In the genomic region with DNA sequence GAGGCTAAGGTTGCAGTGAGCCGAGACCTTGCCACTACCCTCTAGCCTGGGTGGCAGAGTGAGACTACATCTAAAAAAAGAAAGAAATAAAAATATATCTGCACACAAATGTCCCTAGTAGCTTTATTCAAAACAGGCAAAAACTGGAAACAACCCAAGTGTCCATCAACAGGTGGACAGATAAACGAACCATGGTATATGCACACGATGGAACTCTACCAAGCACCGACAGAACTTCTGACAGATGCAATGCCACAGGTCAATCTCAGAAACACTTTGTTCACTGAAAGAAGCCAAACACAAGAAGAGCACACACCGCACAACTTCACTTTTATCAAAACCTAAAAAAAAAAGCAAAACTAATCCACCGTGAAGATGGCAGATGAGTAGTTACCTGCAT, we compare ENCODE assay signal across 17 cellular contexts. TPM values are rescaled to one million over a fixed set of nuclear protein-coding genes. Genes with fewer than 3 reads are reported as not detected.
DNase-seq lines count a peak whose midpoint lies in the region; ATAC-seq and TF ChIP-seq lines count a peak whose summit lies in the region.
"Had no signal": no experiment of that assay in that cellular context is flagged by ENCODE, and none has a peak within 500 bp of the region (broad histone marks: within the 10 kb centered on the region; RNA-seq: fewer than 3 reads in every experiment).

No MANE protein-coding gene starts in this region.

- no peak overlapping the region for H3K27ac ChIP-seq in mesendoderm (ENCODE audit: low read depth, low read length)
- H3K27ac ChIP-seq: BLaER1 had no signal

- H2AK5ac ChIP-seq in mesendoderm (ENCODE audit: low read length): no peak overlapping the region

- no peak overlapping the region for H4K5ac ChIP-seq in mesendoderm (ENCODE audit: low read length)

- no peak overlapping the region for H3K4me3 Mint-ChIP-seq in WTC11
- no peak overlapping the region for H3K4me3 Mint-ChIP-seq in type B pancreatic cell
- H3K4me3 Mint-ChIP-seq: CD14-positive monocyte; CD4-positive, alpha-beta memory T cell had no signal

- H3K9me3 Mint-ChIP-seq in WTC11 (no peaks in the 10 kb centered on the region), type B pancreatic cell (no peaks in the 10 kb centered on the region)
- H3K9me3 Mint-ChIP-seq: CD14-positive monocyte; CD4-positive, alpha-beta memory T cell had no signal

- H2BK5ac ChIP-seq in mesendoderm (ENCODE audit: low read length): no peak overlapping the region

- ATAC-seq in left ventricle myocardium superior (peak; percentile 48), WTC11 (no peak)
- ATAC-seq: HCT116 had no signal

- H3K36me3 Mint-ChIP-seq in WTC11: peaks cover 8% of the 10 kb centered on the region
- H3K36me3 Mint-ChIP-seq in type B pancreatic cell: peaks cover 11% of the 10 kb centered on the region

- DNase-seq in left ventricle myocardium superior (no peak), cardiac septum (ENCODE audit: low spot score) (no peak), WTC11 (ENCODE audit: low spot score) (no peak), mesendoderm (no peak), COLO668 (lab: John Stamatoyannopoulos, UW; ENCODE audit: unreplicated experiment) (no peak), SHP77 treated with DMSO at 0.1 percent for 48 hours (lab: John Stamatoyannopoulos, UW) (no peak), type B pancreatic cell (ENCODE audit: extremely low spot score, unreplicated experiment) (no peak)
- DNase-seq: 8988T; Calu3; CD4-positive, alpha-beta memory T cell; DMS79 treated with DMSO at 0.1 percent for 48 hours; GF-D8; GOT3; H7 had no signal

- H3K4me1 Mint-ChIP-seq in WTC11 (peaks cover 63% of the 10 kb centered on the region), type B pancreatic cell (ENCODE audit: unreplicated experiment) (peaks cover 25% of the 10 kb centered on the region)
- H3K4me1 Mint-ChIP-seq: CD14-positive monocyte had no signal

- H3K27me3 Mint-ChIP-seq in WTC11 (ENCODE audit: low read depth) (no peaks in the 10 kb centered on the region), type B pancreatic cell (no peaks in the 10 kb centered on the region)
- H3K27me3 Mint-ChIP-seq: CD4-positive, alpha-beta memory T cell had no signal

- no peaks in the 10 kb centered on the region for H3K36me3 ChIP-seq in mesendoderm (ENCODE audit: control insufficient read depth, insufficient read depth, low read length)

- H3K9ac ChIP-seq in mesendoderm (ENCODE audit: low read length): no peak overlapping the region

- H2BK15ac ChIP-seq in mesendoderm (replicated peaks; ENCODE audit: low read depth): no peak overlapping the region

- H3K56ac ChIP-seq in mesendoderm (ENCODE audit: low read length): no peak overlapping the region

- CTCF ChIA-PET in WTC11 (lab: Charles Lee): interaction anchor here (1.2 kb wide), 1 partner anchor 13 kb away, joined by 4 read pairs; no protein-coding TSS in a partner anchor

- no peak overlapping the region for H2BK120ac ChIP-seq in mesendoderm (ENCODE audit: low read depth, low read length)

- no peak overlapping the region for H3K18ac ChIP-seq in mesendoderm (ENCODE audit: low read length)

- POLR2A ChIA-PET in WTC11 (lab: Charles Lee): no interaction called here

- peaks cover 3% of the 10 kb centered on the region for H3K4me1 ChIP-seq in mesendoderm (ENCODE audit: control insufficient read depth, low read depth, low read length)

- no CpG with 5 or more reads among the region's 6 CpGs for WGBS in mesendoderm (ENCODE audit: extremely low coverage, insufficient coverage, low lambda C conversion rate)

- peak overlapping the region; percentile 66; the same call in 1 of the 2 replicates for H3K27ac Mint-ChIP-seq in WTC11
- H3K27ac Mint-ChIP-seq in type B pancreatic cell: no peak overlapping the region
- H3K27ac Mint-ChIP-seq: CD14-positive monocyte had no signal

- peaks cover 56% of the 10 kb centered on the region for H3K79me2 ChIP-seq in mesendoderm (ENCODE audit: control insufficient read depth, insufficient read depth, low read length)

- H4K8ac ChIP-seq in mesendoderm (ENCODE audit: low read depth, low read length): no peak overlapping the region

- no peak overlapping the region for H3K4me2 ChIP-seq in mesendoderm (ENCODE audit: low read length)
- H3K4me2 ChIP-seq: BLaER1 had no signal

- TF ChIP-seq CTCF in WTC11 (IDR thresholded peaks at IDR 0.05) (no peak), type B pancreatic cell (conservative IDR thresholded peaks at IDR 0.05) (no peak)

- H3K27me3 ChIP-seq in mesendoderm (ENCODE audit: insufficient read depth, low read length, poor library complexity): no peaks in the 10 kb centered on the region
- H3K27me3 ChIP-seq: BLaER1 had no signal

- intact Hi-C loops in left ventricle myocardium superior (cut with micrococcal nuclease) (no loop called here), cardiac septum (cut with DNase I) (no loop called here)

- H3K4me3 ChIP-seq in mesendoderm (ENCODE audit: low read length): no peak overlapping the region
- H3K4me3 ChIP-seq: BLaER1 had no signal

- peak overlapping the region; percentile 49 for H3K23ac ChIP-seq in mesendoderm (ENCODE audit: low read length)

- peaks cover 26% of the 10 kb centered on the region for H3K79me1 ChIP-seq in mesendoderm (ENCODE audit: low read length)

- no peak overlapping the region for H3K4ac ChIP-seq in mesendoderm (ENCODE audit: low read depth, low read length)

TF ChIP-seq in WTC11, 78 proteins besides CTCF, POLR2A, EP300 and RAD21:
- no peak for TF ChIP-seq JUN (CRISPR knock-in tag; IDR thresholded peaks at IDR 0.05)
- TF ChIP-seq, protein P1, sequence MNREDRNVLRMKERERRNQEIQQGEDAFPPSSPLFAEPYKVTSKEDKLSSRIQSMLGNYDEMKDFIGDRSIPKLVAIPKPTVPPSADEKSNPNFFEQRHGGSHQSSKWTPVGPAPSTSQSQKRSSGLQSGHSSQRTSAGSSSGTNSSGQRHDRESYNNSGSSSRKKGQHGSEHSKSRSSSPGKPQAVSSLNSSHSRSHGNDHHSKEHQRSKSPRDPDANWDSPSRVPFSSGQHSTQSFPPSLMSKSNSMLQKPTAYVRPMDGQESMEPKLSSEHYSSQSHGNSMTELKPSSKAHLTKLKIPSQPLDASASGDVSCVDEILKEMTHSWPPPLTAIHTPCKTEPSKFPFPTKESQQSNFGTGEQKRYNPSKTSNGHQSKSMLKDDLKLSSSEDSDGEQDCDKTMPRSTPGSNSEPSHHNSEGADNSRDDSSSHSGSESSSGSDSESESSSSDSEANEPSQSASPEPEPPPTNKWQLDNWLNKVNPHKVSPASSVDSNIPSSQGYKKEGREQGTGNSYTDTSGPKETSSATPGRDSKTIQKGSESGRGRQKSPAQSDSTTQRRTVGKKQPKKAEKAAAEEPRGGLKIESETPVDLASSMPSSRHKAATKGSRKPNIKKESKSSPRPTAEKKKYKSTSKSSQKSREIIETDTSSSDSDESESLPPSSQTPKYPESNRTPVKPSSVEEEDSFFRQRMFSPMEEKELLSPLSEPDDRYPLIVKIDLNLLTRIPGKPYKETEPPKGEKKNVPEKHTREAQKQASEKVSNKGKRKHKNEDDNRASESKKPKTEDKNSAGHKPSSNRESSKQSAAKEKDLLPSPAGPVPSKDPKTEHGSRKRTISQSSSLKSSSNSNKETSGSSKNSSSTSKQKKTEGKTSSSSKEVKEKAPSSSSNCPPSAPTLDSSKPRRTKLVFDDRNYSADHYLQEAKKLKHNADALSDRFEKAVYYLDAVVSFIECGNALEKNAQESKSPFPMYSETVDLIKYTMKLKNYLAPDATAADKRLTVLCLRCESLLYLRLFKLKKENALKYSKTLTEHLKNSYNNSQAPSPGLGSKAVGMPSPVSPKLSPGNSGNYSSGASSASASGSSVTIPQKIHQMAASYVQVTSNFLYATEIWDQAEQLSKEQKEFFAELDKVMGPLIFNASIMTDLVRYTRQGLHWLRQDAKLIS (CRISPR knock-in tag; IDR thresholded peaks at IDR 0.05; ENCODE audit: borderline replicate concordance): no peak

RNA-seq across cellular contexts. Expression of a gene that starts 30.4 kb away (rescaled TPM):
- total RNA-seq in left ventricle myocardium superior (20.4 TPM), cardiac septum (25.5 TPM), WTC11 (2021) (33.5 to 40.5 TPM (median 35.8 TPM) in 3 replicates), type B pancreatic cell (ENCODE audit: low replicate concordance) (33.9 and 58.2 TPM in 2 replicates)
- 24.8 TPM for polyA plus RNA-seq in mesendoderm (2013, experiment 1 of 2)
- polyA plus RNA-seq in mesendoderm (2013, experiment 2 of 2): 24.2 TPM
